8 cellular contexts compared by ENCODE assay signal in genomic region chr17:79798296-79799173, GRCh38. TPM values are rescaled to one million over a fixed set of nuclear protein-coding genes. Genes with fewer than 3 reads are reported as not detected.
DNase-seq lines count a peak whose midpoint lies in the region; ATAC-seq and TF ChIP-seq lines count a peak whose summit lies in the region.

No MANE protein-coding gene starts in this region.

- H3K36me3 Mint-ChIP-seq in T-cell, result peaks cover 2% of the 10 kb centered on the region

- no peak for TF ChIP-seq POLR2A in spleen (IDR thresholded peaks at IDR 0.05)

- ATAC-seq in T-cell (replicated peaks in 1 of 4), result no peak
- no peak for ATAC-seq in omental fat pad (ENCODE audit: low FRiP score)
- no peak for ATAC-seq in HG02885 (IDR thresholded peaks at IDR 0.05; ENCODE audit: poor library complexity, unreplicated experiment)

- H3K27me3 Mint-ChIP-seq in T-cell, result peaks cover 18 to 40% of the 10 kb centered on the region in 2 donors

- peaks cover 41 to 79% (median 65%) of the 10 kb centered on the region in 7 donors for H3K27me3 ChIP-seq in spleen (replicated peaks in 1 of 7)

- DNase-seq in NCI-H146 (lab: John Stamatoyannopoulos, UW), result peak; percentile 44
- DNase-seq in NCI-H146 treated with DMSO at 0.1 percent for 48 hours (lab: John Stamatoyannopoulos, UW; ENCODE audit: unreplicated experiment), result no peak
- DNase-seq in T-cell, result no peak
- DNase-seq in foreskin fibroblast, result peak in 1 of 2 donors; percentile 68
- DNase-seq in spleen, result no peak
- no peak for DNase-seq in omental fat pad (ENCODE audit: low spot score)
- DNase-seq in AML-193 (lab: John Stamatoyannopoulos, UW), result no peak

- H3K27ac ChIP-seq in spleen, result peak overlapping the region in 1 of 8 donors; percentile 86

- H3K9me3 ChIP-seq in spleen, result peaks cover 0 to 22% (median 0%) of the 10 kb centered on the region in 8 donors

- peaks cover 24 to 44% (median 34%) of the 10 kb centered on the region in 3 donors for H3K4me1 Mint-ChIP-seq in T-cell

- POLR2A ChIA-PET in T-cell (lab: Charles Lee), result interaction anchor here (0.5 to 0.6 kb wide), 3 partner anchors 12 to 47 kb away, joined by 3 to 5 read pairs (median 5); partner anchors contain the start of gene CBX4 (in 1 of the 2)

- peak overlapping the region; percentile 56 to 62 (median 60) for H3K4me3 Mint-ChIP-seq in T-cell

- peaks cover 37 to 78% (median 72%) of the 10 kb centered on the region in 6 donors for H3K4me1 ChIP-seq in spleen

- CTCF ChIA-PET in T-cell (lab: Charles Lee), result no interaction called here

- no peaks in the 10 kb centered on the region for H3K9me3 Mint-ChIP-seq in T-cell

- H3K4me3 ChIP-seq in foreskin fibroblast (ENCODE audit: low read depth in 1 of 2, low read length in 2 of 2), result peak overlapping the region; percentile 10 to 75
- H3K4me3 ChIP-seq in spleen, result peak overlapping the region in 7 of 8 donors; percentile 60 to 80 (median 63)

- 2 to 4% (median 2%) methylated on average over 55 to 71 of the region's 71 CpGs for WGBS in spleen, 5 donors

- peaks cover 0 to 11% (median 2%) of the 10 kb centered on the region in 6 donors for H3K36me3 ChIP-seq in spleen

- peak overlapping the region in 1 of 2 donors; percentile 72 for H3K27ac Mint-ChIP-seq in T-cell

- intact Hi-C loops in spleen (cut with DNase I; ENCODE audit: low total_unique reads), result loop anchor here (5.0 kb wide), 1 partner anchor 194 kb away; no protein-coding TSS in a partner anchor

- TF ChIP-seq CTCF in foreskin fibroblast (IDR thresholded peaks at IDR 0.05; ENCODE audit: low read depth, low read length) (no peak), spleen (IDR thresholded peaks at IDR 0.05 in 8 of 11, conservative IDR thresholded peaks at IDR 0.05 in 3 of 11) (no peak), omental fat pad (IDR thresholded peaks at IDR 0.05) (no peak)

RNA-seq across cellular contexts. Expression of gene CBX8, which starts 1.7 kb away (rescaled TPM):
- 1 to 10 TPM; 1.9 to 5.1 (median 3.9) TPM for total RNA-seq in T-cell
- total RNA-seq in spleen, result 1 to 10 TPM; 2.1 to 5.5 (median 3.2) TPM
- polyA plus RNA-seq in spleen, result 1 to 10 TPM; 2.5 to 5.6 (median 4.5) TPM
- total RNA-seq in omental fat pad, result 1 to 10 TPM in 2 of 4 donors, under 1 TPM in 2; 0.88 to 2.2 (median 1.2) TPM

RNA-seq across cellular contexts. Expression of gene CBX2, which starts 20.6 kb away (rescaled TPM):
- total RNA-seq in T-cell (under 1 TPM; 0.43 to 0.79 (median 0.70) TPM), spleen (1 to 10 TPM; 1.9 to 6.2 (median 3.5) TPM), omental fat pad (1 to 10 TPM in 2 of 4 donors, under 1 TPM in 2; 0.28 to 5.2 (median 1.5) TPM)
- polyA plus RNA-seq in spleen, result 1 to 10 TPM in 2 of 3 donors, under 1 TPM in 1; 0.48 to 3.3 (median 1.4) TPM

RNA-seq across cellular contexts. Expression of gene CBX4, which starts 40.7 kb away (rescaled TPM):
- total RNA-seq in T-cell, result 100 to 1,000 TPM in 2 of 5 donors, 10 to 100 TPM in 3; 63.2 to 138 (median 70.2) TPM
- total RNA-seq in spleen, result 10 to 100 TPM; 23.4 to 48.0 (median 27.9) TPM
- polyA plus RNA-seq in spleen, result 10 to 100 TPM; 12.3 to 19.0 (median 13.2) TPM
- total RNA-seq in omental fat pad, result 10 to 100 TPM in 2 of 4 donors, 1 to 10 TPM in 2; 5.5 to 16.6 (median 10.6) TPM
